In genomic region chr1:20255666-20256065, GRCh38 we compare ENCODE assay signal across 9 cellular contexts. TPM values are rescaled to one million over a fixed set of nuclear protein-coding genes. Genes with fewer than 3 reads are reported as not detected.
DNase-seq lines count a peak whose midpoint lies in the region; ATAC-seq and TF ChIP-seq lines count a peak whose summit lies in the region.
"Had no signal": no experiment of that assay in that cellular context is flagged by ENCODE, and none has a peak within 500 bp of the region (broad histone marks: within the 10 kb centered on the region; RNA-seq: fewer than 3 reads in every experiment).

No MANE protein-coding gene starts in this region.

- ATAC-seq in GM19397 (IDR thresholded peaks at IDR 0.05; ENCODE audit: unreplicated experiment), result no peak

- DNase-seq in EL (peak; percentile 73), M059J (ENCODE audit: low read depth) (peak; percentile 83), ascending aorta (ENCODE audit: low spot score in 2 of 2) (no peak), activated T-cell treated with anti-CD3 and anti-CD28 coated beads for 4 hours (no peak)

- intact Hi-C loops in ascending aorta (cut with DNase I), result no loop called here

- H3K9me3 ChIP-seq in mucosa of rectum (ENCODE audit: control insufficient read depth in 2 of 2, low read length in 2 of 2) (no peaks in the 10 kb centered on the region), ascending aorta (no peaks in the 10 kb centered on the region)
- H3K9me3 ChIP-seq: vagina had no signal

- H3K27ac ChIP-seq in angular gyrus (ENCODE audit: low read depth, low read length) (peak overlapping the region; percentile 51), mucosa of rectum (ENCODE audit: low read depth in 2 of 2, low read length in 2 of 2) (peak overlapping the region; percentile 81 to 89), ascending aorta (no peak overlapping the region)
- H3K27ac ChIP-seq: vagina had no signal

- H3K27me3 ChIP-seq in mucosa of rectum (ENCODE audit: control insufficient read depth in 2 of 2, insufficient read depth in 2 of 2, low read length in 2 of 2) (no peaks in the 10 kb centered on the region), ascending aorta (no peaks in the 10 kb centered on the region)
- H3K27me3 ChIP-seq: vagina had no signal

- H3K4me1 ChIP-seq in mucosa of rectum (ENCODE audit: control insufficient read depth in 2 of 2, insufficient read depth in 2 of 2, low read length in 2 of 2), result peaks cover 15 to 29% of the 10 kb centered on the region in 2 donors
- H3K4me1 ChIP-seq in ascending aorta, result no peaks in the 10 kb centered on the region
- H3K4me1 ChIP-seq: vagina had no signal

- no peak for TF ChIP-seq CTCF in ascending aorta (IDR thresholded peaks at IDR 0.05)

- H3K4me3 ChIP-seq in mucosa of rectum (ENCODE audit: low read length in 2 of 2) (peak overlapping the region; percentile 6 to 29), ascending aorta (no peak overlapping the region)
- H3K4me3 ChIP-seq: vagina had no signal

- peak overlapping the region in 1 of 2 donors; percentile 15 for H3K9ac ChIP-seq in mucosa of rectum (ENCODE audit: low read depth in 1 of 2, low read length in 2 of 2)

- no peaks in the 10 kb centered on the region for H3K36me3 ChIP-seq in mucosa of rectum (ENCODE audit: control insufficient read depth in 2 of 2, insufficient read depth in 2 of 2, low read length in 2 of 2)
- H3K36me3 ChIP-seq in ascending aorta, result no peaks in the 10 kb centered on the region
- H3K36me3 ChIP-seq: vagina had no signal

RNA-seq across cellular contexts. Expression of gene VWA5B1, which starts 35.0 kb away (rescaled TPM):
- total RNA-seq in M059J (2014; rRNA removed; shearing (Covaris generic)), result not detected in 2 replicates
- total RNA-seq in ascending aorta, result not detected
- total RNA-seq: activated CD8-positive, alpha-beta memory T cell treated with anti-CD3 and anti-CD28 coated beads for 36 hours; vagina had no signal

Comparison
In these comparisons a context has a peak if more than half of its experiments do, and no peak if none do; other contexts are left out.
1. DNase-seq: peak in EL (single experiment) and M059J (single experiment); none in ascending aorta (0 of 2) and activated T-cell treated with anti-CD3 and anti-CD28 coated beads for 4 hours (single experiment).
2. H3K27ac ChIP-seq: peak in angular gyrus (single experiment) and mucosa of rectum (2 of 2); none in ascending aorta (0 of 2).
3. H3K4me3 ChIP-seq: peak in mucosa of rectum (2 of 2); none in ascending aorta (0 of 2).